In genomic region chr6:73832313-73832712, GRCh38 we compare ENCODE assay signal across 16 cellular contexts.
"Had no signal": no experiment of that assay in that cellular context is flagged by ENCODE, and none has a peak within 500 bp of the region (broad histone marks: within the 10 kb centered on the region; RNA-seq: fewer than 3 reads in every experiment).

No MANE protein-coding gene starts in this region.

- ATAC-seq: body of pancreas; stimulated activated naive CD8-positive, alpha-beta T cell treated with anti-CD3 and anti-CD28 coated beads, Interleukin-15, amount 100 ng/mL, for 72 hours; upper lobe of right lung had no signal

- H3K4me3 ChIP-seq: body of pancreas, thoracic aorta, upper lobe of right lung had no signal

- H3K4me3 Mint-ChIP-seq: activated CD4-positive, alpha-beta T cell treated with anti-CD3 and anti-CD28 coated beads, Interleukin-2, amount 10 ng/mL, durations not matched to agents 7 days and 5 days; activated naive CD8-positive, alpha-beta T cell; dendritic cell treated with granulocyte-macrophage colony-stimulating factor and Interleukin-4, amounts not matched to agents 40 ng/mL and 50 ng/mL, for 4 days; nephron progenitor cell; stimulated activated naive CD8-positive, alpha-beta T cell treated with anti-CD3 and anti-CD28 coated beads, Interleukin-15, amount 100 ng/mL, for 72 hours; T-helper 2 cell treated with Interferon-gamma antibody and Interleukin-4, amounts not matched to agents 5 μg/mL and 100 μg/mL, for 36 hours had no signal

- H3K9me3 ChIP-seq: body of pancreas, thoracic aorta, upper lobe of right lung had no signal

- H3K36me3 ChIP-seq: thoracic aorta, upper lobe of right lung had no signal

- H3K36me3 Mint-ChIP-seq: activated naive CD8-positive, alpha-beta T cell had no signal

- H3K27ac ChIP-seq: body of pancreas, thoracic aorta, upper lobe of right lung had no signal

- H3K27me3 Mint-ChIP-seq: activated CD4-positive, alpha-beta T cell treated with anti-CD3 and anti-CD28 coated beads, Interleukin-2, amount 10 ng/mL, durations not matched to agents 7 days and 5 days; activated naive CD8-positive, alpha-beta T cell; dendritic cell treated with granulocyte-macrophage colony-stimulating factor and Interleukin-4, amounts not matched to agents 40 ng/mL and 50 ng/mL, for 4 days; stimulated activated naive CD8-positive, alpha-beta T cell treated with anti-CD3 and anti-CD28 coated beads, Interleukin-15, amount 100 ng/mL, for 72 hours had no signal

- H3K9me3 Mint-ChIP-seq: activated CD4-positive, alpha-beta T cell treated with anti-CD3 and anti-CD28 coated beads, Interleukin-2, amount 10 ng/mL, durations not matched to agents 7 days and 5 days; dendritic cell treated with granulocyte-macrophage colony-stimulating factor and Interleukin-4, amounts not matched to agents 40 ng/mL and 50 ng/mL, for 4 days; stimulated activated naive CD8-positive, alpha-beta T cell treated with anti-CD3 and anti-CD28 coated beads, Interleukin-15, amount 100 ng/mL, for 72 hours; T-helper 2 cell treated with Interferon-gamma antibody and Interleukin-4, amounts not matched to agents 5 μg/mL and 100 μg/mL, for 36 hours had no signal

- DNase-seq: activated CD4-positive, alpha-beta T cell treated with anti-CD3 and anti-CD28 coated beads, Interleukin-2, amount 10 ng/mL, durations not matched to agents 7 days and 5 days; activated gamma-delta T cell treated with Interleukin-2 at 50 U/mL for 16 hours; amygdala; body of pancreas; cerebellar nuclear complex; effector memory CD4-positive, alpha-beta T cell; mesendoderm; nephron progenitor cell; occipital lobe; right cardiac atrium; stimulated activated naive CD8-positive, alpha-beta T cell treated with anti-CD3 and anti-CD28 coated beads, Interleukin-15, amount 100 ng/mL, for 72 hours; upper lobe of right lung had no signal

- H3K4me1 Mint-ChIP-seq: activated CD4-positive, alpha-beta T cell treated with anti-CD3 and anti-CD28 coated beads, Interleukin-2, amount 10 ng/mL, durations not matched to agents 7 days and 5 days; nephron progenitor cell; stimulated activated naive CD8-positive, alpha-beta T cell treated with anti-CD3 and anti-CD28 coated beads, Interleukin-15, amount 100 ng/mL, for 72 hours had no signal

- H3K4me1 ChIP-seq: body of pancreas, upper lobe of right lung had no signal

- H3K27me3 ChIP-seq: body of pancreas, upper lobe of right lung had no signal

- H3K27ac Mint-ChIP-seq: activated CD4-positive, alpha-beta T cell treated with anti-CD3 and anti-CD28 coated beads, Interleukin-2, amount 10 ng/mL, durations not matched to agents 7 days and 5 days; activated naive CD8-positive, alpha-beta T cell; dendritic cell treated with granulocyte-macrophage colony-stimulating factor and Interleukin-4, amounts not matched to agents 40 ng/mL and 50 ng/mL, for 4 days; nephron progenitor cell; stimulated activated naive CD8-positive, alpha-beta T cell treated with anti-CD3 and anti-CD28 coated beads, Interleukin-15, amount 100 ng/mL, for 72 hours; T-helper 2 cell treated with Interferon-gamma antibody and Interleukin-4, amounts not matched to agents 5 μg/mL and 100 μg/mL, for 36 hours had no signal
